30 cellular contexts compared by ENCODE assay signal in the genomic region with DNA sequence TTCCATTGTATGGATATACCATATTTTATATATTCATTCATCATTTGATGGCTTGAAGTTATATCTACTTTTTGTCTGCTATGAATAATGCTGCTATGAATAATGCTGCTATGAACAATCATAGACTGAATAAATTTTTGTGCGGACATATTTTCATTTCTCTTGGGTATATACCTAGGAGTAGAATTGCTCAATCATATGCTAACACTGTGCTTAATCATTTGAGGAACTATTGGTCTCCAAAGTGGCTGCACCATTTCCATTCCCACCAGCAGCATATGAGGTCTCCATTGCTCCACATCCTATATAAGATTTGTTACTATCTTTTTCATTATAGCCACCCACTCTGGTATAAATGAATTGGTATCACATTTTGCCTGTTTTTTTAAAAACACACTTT.
"Had no signal": no experiment of that assay in that cellular context is flagged by ENCODE, and none has a peak within 500 bp of the region (broad histone marks: within the 10 kb centered on the region; RNA-seq: fewer than 3 reads in every experiment).

No MANE protein-coding gene starts in this region.

- DNase-seq: effector CD8-positive, alpha-beta T cell; endodermal cell; foreskin fibroblast; heart left ventricle; left cardiac atrium; left lung; mesenchymal stem cell; mucosa of descending colon; naive B cell; stimulated activated CD4-positive, alpha-beta T cell treated with anti-CD3 and anti-CD28 coated beads, Interleukin-2, amount 100 ng/mL, for 24 hours; stimulated activated CD4-positive, alpha-beta T cell treated with anti-CD3 and anti-CD28 coated beads, Interleukin-4, amount 100 ng/mL, for 24 hours; stimulated activated naive CD8-positive, alpha-beta T cell treated with anti-CD3 and anti-CD28 coated beads, Interleukin-15, Interleukin-2, amounts not matched to agents 100 U/mL and 50 U/mL, for 24 hours; substantia nigra; testis; tibial artery; upper lobe of left lung had no signal

- H3K36me3 Mint-ChIP-seq: mesothelial cell of epicardium; naive B cell; neural progenitor cell; stimulated activated memory B cell treated with anti-CD40 and anti-IgM and Interleukin-4, amounts not matched to agents 10 μg/mL and 1 μg/mL and 100 μg/mL, for 72 hours had no signal

- H3K27me3 ChIP-seq: gastroesophageal sphincter, heart left ventricle, hepatocyte, left lung, neural progenitor cell, right atrium auricular region, testis, tibial artery, upper lobe of left lung, vagina had no signal

- H3K79me2 ChIP-seq: hepatocyte had no signal

- H3K9me3 ChIP-seq: gastroesophageal sphincter, heart left ventricle, left lung, mucosa of descending colon, prostate gland, right atrium auricular region, testis, tibial artery, upper lobe of left lung, vagina had no signal

- ATAC-seq: esophagus mucosa; gastroesophageal sphincter; heart left ventricle; left cardiac atrium; left lung; mucosa of descending colon; sciatic nerve; stimulated activated memory B cell treated with anti-CD40 and anti-IgM and Interleukin-4, amounts not matched to agents 10 μg/mL and 1 μg/mL and 100 μg/mL, for 72 hours; stimulated activated naive CD8-positive, alpha-beta T cell treated with anti-CD3 and anti-CD28 coated beads, Interleukin-15, Interleukin-2, amounts not matched to agents 100 U/mL and 50 U/mL, for 24 hours had no signal

- H3K9ac ChIP-seq: neural progenitor cell had no signal

- H3K9me3 Mint-ChIP-seq: nephron; neural progenitor cell; stimulated activated memory B cell treated with anti-CD40 and anti-IgM and Interleukin-4, amounts not matched to agents 10 μg/mL and 1 μg/mL and 100 μg/mL, for 72 hours had no signal

- H3K4me3 Mint-ChIP-seq: endodermal cell; mesothelial cell of epicardium; naive B cell; nephron; neural progenitor cell; stimulated activated memory B cell treated with anti-CD40 and anti-IgM and Interleukin-4, amounts not matched to agents 10 μg/mL and 1 μg/mL and 100 μg/mL, for 72 hours had no signal

- H3K27ac Mint-ChIP-seq: endodermal cell; mesothelial cell of epicardium; nephron; neural progenitor cell; stimulated activated memory B cell treated with anti-CD40 and anti-IgM and Interleukin-4, amounts not matched to agents 10 μg/mL and 1 μg/mL and 100 μg/mL, for 72 hours had no signal

- H3K36me3 ChIP-seq: gastroesophageal sphincter, heart left ventricle, left lung, neural progenitor cell, prostate gland, right atrium auricular region, tibial artery, upper lobe of left lung, vagina had no signal

- H2AFZ ChIP-seq: hepatocyte, neural progenitor cell had no signal

- H3K4me2 ChIP-seq: hepatocyte, neural progenitor cell had no signal

- H3K4me3 ChIP-seq: gastroesophageal sphincter, heart left ventricle, hepatocyte, left lung, mucosa of descending colon, neural progenitor cell, prostate gland, right atrium auricular region, testis, tibial artery, upper lobe of left lung, vagina had no signal

- H3K4me1 ChIP-seq: left lung, prostate gland, testis had no signal

- H3K4me1 Mint-ChIP-seq: stimulated activated memory B cell treated with anti-CD40 and anti-IgM and Interleukin-4, amounts not matched to agents 10 μg/mL and 1 μg/mL and 100 μg/mL, for 72 hours had no signal

- H3K27ac ChIP-seq: epithelial cell of prostate, gastroesophageal sphincter, heart left ventricle, hepatocyte, left lung, neural progenitor cell, prostate gland, right atrium auricular region, testis, tibial artery, upper lobe of left lung, vagina had no signal

- FAIRE-seq: colon, islet of Langerhans had no signal
